ENCODE assay signal across 15 cellular contexts in genomic region chr9:126880947-126881332, GRCh38.
"Had no signal": no experiment of that assay in that cellular context is flagged by ENCODE, and none has a peak within 500 bp of the region (broad histone marks: within the 10 kb centered on the region; RNA-seq: fewer than 3 reads in every experiment).

No MANE protein-coding gene starts in this region.

- FAIRE-seq: small intestine had no signal

- DNase-seq: activated CD4-positive, alpha-beta T cell treated with anti-CD3 and anti-CD28 coated beads, Interleukin-2, amount 50 U/mL, for 48 hours; activated CD4-positive, CD25-positive, alpha-beta regulatory T cell treated with anti-CD3 and anti-CD28 coated beads, Interleukin-2, amount 50 U/mL, for 72 hours; activated CD8-positive, alpha-beta memory T cell treated with anti-CD3 and anti-CD28 coated beads, Interleukin-2, amount 10 ng/mL, durations not matched to agents 7 days and 5 days; activated effector memory CD4-positive, alpha-beta T cell treated with anti-CD3 and anti-CD28 coated beads, Interleukin-2, amount 50 U/mL, for 16 hours; activated T-cell treated with anti-CD3 and anti-CD28 coated beads, Interleukin-2, amount 50 U/mL, for 4 hours; cortex of kidney; effector memory CD4-positive, alpha-beta T cell; left colon; nephron progenitor cell; retina; SIG-M5; small intestine; trophoblast cell had no signal

- ATAC-seq: activated CD8-positive, alpha-beta memory T cell treated with anti-CD3 and anti-CD28 coated beads, Interleukin-2, amount 10 ng/mL, durations not matched to agents 7 days and 5 days; activated naive CD4-positive, alpha-beta T cell treated with anti-CD3 and anti-CD28 coated beads, Interleukin-2, amount 50 U/mL, for 72 hours; activated T-cell treated with anti-CD3 and anti-CD28 coated beads, Interleukin-2, amount 50 U/mL, for 4 hours; left colon; stimulated activated memory B cell treated with anti-CD40 and anti-IgM and Interleukin-4, amounts not matched to agents 10 μg/mL and 1 μg/mL and 100 μg/mL, for 72 hours had no signal
